11 cellular contexts compared by ENCODE assay signal in genomic region chr17:27495460-27495859, GRCh38. TPM values are rescaled to one million over a fixed set of nuclear protein-coding genes. Genes with fewer than 3 reads are reported as not detected.
DNase-seq lines count a peak whose midpoint lies in the region; ATAC-seq and TF ChIP-seq lines count a peak whose summit lies in the region.
"Had no signal": no experiment of that assay in that cellular context is flagged by ENCODE, and none has a peak within 500 bp of the region (broad histone marks: within the 10 kb centered on the region; RNA-seq: fewer than 3 reads in every experiment).

No MANE protein-coding gene starts in this region.

- POLR2A ChIA-PET in Caco-2 (lab: Charles Lee): interaction anchor here (0.6 to 2.0 kb wide), 6 partner anchors 10 to 85 kb away, joined by 3 to 15 read pairs (median 4); partner anchors contain the start of gene KSR1

- H3K9me3 Mint-ChIP-seq in Caco-2 (ENCODE audit: unreplicated experiment): peaks cover 17% of the 10 kb centered on the region

- peaks cover 53% of the 10 kb centered on the region for H3K36me3 Mint-ChIP-seq in Caco-2 (ENCODE audit: insufficient read depth, unreplicated experiment)

- CTCF ChIA-PET in Caco-2 (lab: Charles Lee): interaction anchor here (1.3 to 6.0 kb wide), 10 partner anchors 11 to 106 kb away, joined by 3 to 87 read pairs (median 12); no protein-coding TSS in a partner anchor

- peak overlapping the region; percentile 82 for H3K4me3 Mint-ChIP-seq in Caco-2 (ENCODE audit: unreplicated experiment)

- BruUV-seq in Caco-2 (replicated peaks; lab: Mats Ljungman, UMichigan): no TSS peak

- H3K4me1 Mint-ChIP-seq in Caco-2 (ENCODE audit: low read depth, unreplicated experiment): peaks cover 79% of the 10 kb centered on the region

- 77 to 97% (median 90%) methylated on average over 6 of the region's 6 CpGs for WGBS in psoas muscle, 3 donors

- intact Hi-C loops in Caco-2 (cut with micrococcal nuclease; ENCODE audit: unreplicated experiment) (loop anchor here (10.0 kb wide), 1 partner anchor 261 kb away; no protein-coding TSS in a partner anchor), psoas muscle (cut with DNase I) (loop anchor here (10.0 kb wide), 2 partner anchors 141 to 251 kb away; no protein-coding TSS in a partner anchor)

- H3K27me3 Mint-ChIP-seq in Caco-2 (ENCODE audit: insufficient read depth, unreplicated experiment): no peaks in the 10 kb centered on the region

- ATAC-seq in HG03196 (IDR thresholded peaks at IDR 0.05; ENCODE audit: unreplicated experiment): peak; percentile 41
- peak; percentile 30 to 90 (median 53) for ATAC-seq in psoas muscle
- ATAC-seq in GM19324 (IDR thresholded peaks at IDR 0.05; ENCODE audit: low FRiP score, unreplicated experiment): no peak

- H3K9ac ChIP-seq in endocrine pancreas (ENCODE audit: control insufficient read depth, insufficient read depth, low read length): peak overlapping the region; percentile 54

- peaks cover 5% of the 10 kb centered on the region for H3K9me3 ChIP-seq in Caco-2
- H3K9me3 ChIP-seq in endocrine pancreas (ENCODE audit: control insufficient read depth, low read length): no peaks in the 10 kb centered on the region
- H3K9me3 ChIP-seq in psoas muscle: no peaks in the 10 kb centered on the region
- H3K9me3 ChIP-seq in HAP-1: no peaks in the 10 kb centered on the region

- H3K4me3 ChIP-seq in Caco-2 (ENCODE audit: low read depth, low read length): peak overlapping the region; percentile 32
- no peak overlapping the region for H3K4me3 ChIP-seq in endocrine pancreas (ENCODE audit: control insufficient read depth, insufficient read depth, low read length)
- H3K4me3 ChIP-seq in psoas muscle: peak overlapping the region; percentile 55
- H3K4me3 ChIP-seq in HAP-1: no peak overlapping the region

- no peak for DNase-seq in Caco-2
- no peak for DNase-seq in psoas muscle
- DNase-seq in SKM-1 treated with dmso at 0.1 percent for 144 hours (lab: John Stamatoyannopoulos, UW; ENCODE audit: unreplicated experiment): no peak
- DNase-seq in NCI-H2081 (lab: John Stamatoyannopoulos, UW): no peak
- no peak for DNase-seq in HAP-1 (ENCODE audit: low spot score in 2 of 2)
- DNase-seq: activated effector memory CD4-positive, alpha-beta T cell treated with anti-CD3 and anti-CD28 coated beads, Interleukin-2, amount 50 U/mL, for 16 hours; NCI-H524 treated with DMSO at 0.1 percent for 48 hours; stimulated activated CD4-positive, alpha-beta T cell treated with anti-CD3 and anti-CD28 coated beads, Interleukin-1b, Interleukin-23, amount 100 ng/mL, for 48 hours had no signal

- TF ChIP-seq CTCF in Caco-2 (IDR thresholded peaks at IDR 0.05; ENCODE audit: insufficient read depth in 1 of 2, low read depth in 1 of 2, low read length in 1 of 2, severe bottlenecking in 1 of 2, unreplicated experiment in 1 of 2): no peak
- no peak for TF ChIP-seq CTCF in psoas muscle (IDR thresholded peaks at IDR 0.05)

- H3K36me3 ChIP-seq in Caco-2 (ENCODE audit: control insufficient read depth, insufficient read depth, low read length): peaks cover 5% of the 10 kb centered on the region; the same call in 1 of the 2 replicates
- H3K36me3 ChIP-seq in endocrine pancreas (ENCODE audit: control insufficient read depth, insufficient read depth, low read length): no peaks in the 10 kb centered on the region
- H3K36me3 ChIP-seq in psoas muscle (ENCODE audit: insufficient read depth in 1 of 2, low read depth in 1 of 2): no peaks in the 10 kb centered on the region
- no peaks in the 10 kb centered on the region for H3K36me3 ChIP-seq in HAP-1 (replicated peaks)

- H3K27me3 ChIP-seq in Caco-2 (replicated peaks; ENCODE audit: control insufficient read depth, insufficient read depth, low read length): no peaks in the 10 kb centered on the region
- H3K27me3 ChIP-seq in endocrine pancreas (ENCODE audit: control insufficient read depth, insufficient read depth, low read length): no peaks in the 10 kb centered on the region
- H3K27me3 ChIP-seq in psoas muscle (ENCODE audit: insufficient read depth in 3 of 3, low read length in 2 of 3): no peaks in the 10 kb centered on the region
- H3K27me3 ChIP-seq in HAP-1 (ENCODE audit: low read depth): no peaks in the 10 kb centered on the region

- in situ Hi-C loops in HAP-1 (cut with MboI; ENCODE audit: low sequenced_read_pairs): no loop called here

- H3K27ac ChIP-seq in psoas muscle: peak overlapping the region; percentile 79

- H3K27ac Mint-ChIP-seq in Caco-2 (ENCODE audit: unreplicated experiment): peak overlapping the region; percentile 92

- peaks cover 80% of the 10 kb centered on the region for H3K4me1 ChIP-seq in Caco-2
- peaks cover 8% of the 10 kb centered on the region for H3K4me1 ChIP-seq in endocrine pancreas (ENCODE audit: control insufficient read depth, insufficient read depth, low read length)
- H3K4me1 ChIP-seq in psoas muscle: peaks cover 20% of the 10 kb centered on the region
- peaks cover 33% of the 10 kb centered on the region for H3K4me1 ChIP-seq in HAP-1

RNA-seq across cellular contexts. Expression of gene KSR1, which starts 39.2 kb away (rescaled TPM):
- total RNA-seq in Caco-2 (2022): 88.9 and 91.5 TPM in 2 replicates
- 10 to 100 TPM; 46.5 to 93.0 (median 70.7) TPM for total RNA-seq in psoas muscle
- polyA plus RNA-seq in psoas muscle: 10 to 100 TPM in 2 of 3 donors, 1 to 10 TPM in 1; 7.8 to 14.5 (median 12.9) TPM

Comparison
In these comparisons a context has a peak if more than half of its experiments do, and no peak if none do; other contexts are left out.
1. H3K4me3 ChIP-seq: peak in Caco-2 (single experiment) and psoas muscle (single experiment); none in endocrine pancreas (single experiment) and HAP-1 (single experiment).